In genomic region chr5:151675956-151676712, GRCh38 we compare ENCODE assay signal across 13 cellular contexts. TPM values are rescaled to one million over a fixed set of nuclear protein-coding genes. Genes with fewer than 3 reads are reported as not detected.
DNase-seq lines count a peak whose midpoint lies in the region; ATAC-seq and TF ChIP-seq lines count a peak whose summit lies in the region.
"Had no signal": no experiment of that assay in that cellular context is flagged by ENCODE, and none has a peak within 500 bp of the region (broad histone marks: within the 10 kb centered on the region; RNA-seq: fewer than 3 reads in every experiment).

No MANE protein-coding gene starts in this region.

- H3K27me3 Mint-ChIP-seq in GM23338 (ENCODE audit: insufficient read depth, low read depth, poor library complexity) (peaks cover 6% of the 10 kb centered on the region), WTC11 (ENCODE audit: low read depth) (no peaks in the 10 kb centered on the region)

- H2AFZ ChIP-seq in GM23338 = no peak overlapping the region

- H3K4me3 ChIP-seq in GM23338 (no peak overlapping the region), gastroesophageal sphincter (no peak overlapping the region), skeletal muscle tissue (ENCODE audit: low read length in 3 of 3) (peak overlapping the region in 1 of 3 donors; percentile 5)

- H3K9me3 Mint-ChIP-seq in GM23338 (no peaks in the 10 kb centered on the region), WTC11 (no peaks in the 10 kb centered on the region)
- H3K9me3 Mint-ChIP-seq: activated B cell treated with CpG ODN at 0.5 μM for 24 hours; activated naive CD8-positive, alpha-beta T cell treated with anti-CD3 and anti-CD28 coated beads, Interleukin-2, amount 50 U/mL, for 24 hours; IgD-negative memory B cell had no signal

- no peak overlapping the region; the same call in 2 of the 3 replicates for H3K4me3 Mint-ChIP-seq in GM23338
- no peak overlapping the region for H3K4me3 Mint-ChIP-seq in WTC11
- H3K4me3 Mint-ChIP-seq: activated B cell treated with CpG ODN at 0.5 μM for 24 hours; activated naive CD8-positive, alpha-beta T cell treated with anti-CD3 and anti-CD28 coated beads, Interleukin-2, amount 50 U/mL, for 24 hours; IgD-negative memory B cell had no signal

- no peaks in the 10 kb centered on the region for H3F3A ChIP-seq in GM23338 (replicated peaks; ENCODE audit: low read depth)

- peak overlapping the region; percentile 84 for H3K27ac ChIP-seq in GM23338 (ENCODE audit: low read depth)
- peak overlapping the region; percentile 55 to 84 (median 76) for H3K27ac ChIP-seq in gastroesophageal sphincter
- peak overlapping the region; percentile 84 for H3K27ac ChIP-seq in skeletal muscle tissue (ENCODE audit: low read depth, low read length)

- H3K4me1 Mint-ChIP-seq in GM23338 (peaks cover 44% of the 10 kb centered on the region), WTC11 (peaks cover 57% of the 10 kb centered on the region)
- H3K4me1 Mint-ChIP-seq: activated B cell treated with CpG ODN at 0.5 μM for 24 hours; activated naive CD8-positive, alpha-beta T cell treated with anti-CD3 and anti-CD28 coated beads, Interleukin-2, amount 50 U/mL, for 24 hours; IgD-negative memory B cell had no signal

- TF ChIP-seq POLR2A in gastroesophageal sphincter (IDR thresholded peaks at IDR 0.05) = no peak

- peaks cover 36% of the 10 kb centered on the region for H3K36me3 Mint-ChIP-seq in GM23338 (ENCODE audit: low read depth)
- H3K36me3 Mint-ChIP-seq in WTC11 = peaks cover 31% of the 10 kb centered on the region

- H3K9me3 ChIP-seq in gastroesophageal sphincter (no peaks in the 10 kb centered on the region), skeletal muscle tissue (ENCODE audit: control insufficient read depth in 3 of 3, low read length in 3 of 3) (no peaks in the 10 kb centered on the region)

- no peak for TF ChIP-seq EP300 in gastroesophageal sphincter (IDR thresholded peaks at IDR 0.05)

- peak overlapping the region; percentile 60 for H3K4me2 ChIP-seq in GM23338

- CTCF ChIA-PET in WTC11 (lab: Charles Lee) = interaction anchor here (1.1 to 1.9 kb wide), 8 partner anchors 8 to 153 kb away, joined by 3 to 10 read pairs (median 4); no protein-coding TSS in a partner anchor

- H3K27me3 ChIP-seq in GM23338 (ENCODE audit: insufficient read depth) = no peaks in the 10 kb centered on the region
- no peaks in the 10 kb centered on the region for H3K27me3 ChIP-seq in gastroesophageal sphincter
- H3K27me3 ChIP-seq in skeletal muscle tissue (ENCODE audit: control insufficient read depth in 3 of 3, insufficient read depth in 3 of 3, low read length in 3 of 3) = no peaks in the 10 kb centered on the region

- H3K36me3 ChIP-seq in GM23338 (ENCODE audit: insufficient read depth) (0 out of 2 replicates have a peak, but pooled peaks cover 9% of the 10 kb centered on the region), gastroesophageal sphincter (peaks cover 0 to 41% of the 10 kb centered on the region in 2 donors), skeletal muscle tissue (ENCODE audit: control insufficient read depth in 3 of 3, insufficient read depth in 3 of 3, low read length in 3 of 3) (peaks cover 20 to 37% (median 29%) of the 10 kb centered on the region in 3 donors)

- peak overlapping the region in 2 of 3 donors; percentile 4 to 28 for H3K9ac ChIP-seq in skeletal muscle tissue (ENCODE audit: low read depth in 1 of 3, low read length in 3 of 3)

- ATAC-seq in GM23338 (peak; percentile 59), WTC11 (peak; percentile 8; the same call in 1 of the 2 replicates), gastroesophageal sphincter (no peak), GM19395 (IDR thresholded peaks at IDR 0.05; ENCODE audit: unreplicated experiment) (no peak), GM21447 (IDR thresholded peaks at IDR 0.05; ENCODE audit: unreplicated experiment) (no peak)
- ATAC-seq: activated naive CD8-positive, alpha-beta T cell treated with anti-CD3 and anti-CD28 coated beads, Interleukin-2, amount 50 U/mL, for 24 hours had no signal

- H3K27ac Mint-ChIP-seq in GM23338 = peak overlapping the region; percentile 41
- H3K27ac Mint-ChIP-seq in WTC11 = peak overlapping the region; percentile 90
- H3K27ac Mint-ChIP-seq: activated B cell treated with CpG ODN at 0.5 μM for 24 hours; activated naive CD8-positive, alpha-beta T cell treated with anti-CD3 and anti-CD28 coated beads, Interleukin-2, amount 50 U/mL, for 24 hours had no signal

- POLR2A ChIA-PET in WTC11 (lab: Charles Lee) = interaction anchor here (1.1 kb wide), 1 partner anchor 11 kb away, joined by 4 read pairs; the partner anchor contains the start of gene SPARC

- H3K4me1 ChIP-seq in GM23338 (ENCODE audit: insufficient read depth) (peaks cover 39% of the 10 kb centered on the region), gastroesophageal sphincter (peaks cover 16 to 99% (median 84%) of the 10 kb centered on the region in 3 donors), skeletal muscle tissue (ENCODE audit: control insufficient read depth in 3 of 3, insufficient read depth in 3 of 3, low read length in 3 of 3) (peaks cover 74 to 88% (median 78%) of the 10 kb centered on the region in 3 donors)

- peak; percentile 18 for DNase-seq in GM23338 (ENCODE audit: low spot score)
- no peak for DNase-seq in WTC11 (ENCODE audit: low spot score)
- no peak for DNase-seq in mesenteric fat pad (ENCODE audit: low spot score)
- DNase-seq in NCI-H187 treated with DMSO at 0.1 percent for 48 hours (lab: John Stamatoyannopoulos, UW) = no peak
- DNase-seq: activated B cell treated with CpG ODN at 0.5 μM for 24 hours; activated naive CD8-positive, alpha-beta T cell treated with anti-CD3 and anti-CD28 coated beads, Interleukin-2, amount 50 U/mL, for 24 hours; DMS 273 treated with DMSO at 0.1 percent for 48 hours; NCI-H526 had no signal

- TF ChIP-seq CTCF in GM23338 (conservative IDR thresholded peaks at IDR 0.05; ENCODE audit: low read depth in 2 of 2) (no peak), WTC11 (IDR thresholded peaks at IDR 0.05) (no peak), gastroesophageal sphincter (IDR thresholded peaks at IDR 0.05) (no peak)

- 10 to 29% methylated on average over 2 to 3 of the region's 3 CpGs for WGBS in gastroesophageal sphincter (ENCODE audit: low coverage in 1 of 2), 2 donors

- peaks cover 4% of the 10 kb centered on the region; the same call in 1 of the 2 replicates for H3K9me2 ChIP-seq in GM23338 (ENCODE audit: insufficient read depth)

- H3K79me2 ChIP-seq in GM23338 (replicated peaks; ENCODE audit: insufficient read depth) = peaks cover 12% of the 10 kb centered on the region

- no peaks in the 10 kb centered on the region for H4K20me1 ChIP-seq in GM23338 (replicated peaks; ENCODE audit: insufficient read depth)

TF ChIP-seq in GM23338, 12 proteins besides CTCF, POLR2A, EP300 and RAD21 (continues in another document):
- TF ChIP-seq ZNF331 (CRISPR knock-in tag; IDR thresholded peaks at IDR 0.05; ENCODE audit: low read depth) (no peak), EZH2 (IDR thresholded peaks at IDR 0.05; ENCODE audit: low read depth, unreplicated experiment) (no peak)

TF ChIP-seq in WTC11, 78 proteins besides CTCF, POLR2A, EP300 and RAD21 (continues in another document):
- TF ChIP-seq ZNF396 (CRISPR knock-in tag; IDR thresholded peaks at IDR 0.05; ENCODE audit: borderline replicate concordance) = no peak
- TF ChIP-seq FOXK1 (CRISPR knock-in tag; IDR thresholded peaks at IDR 0.05) = no peak
- TF ChIP-seq ZNF121 (CRISPR knock-in tag; IDR thresholded peaks at IDR 0.05) = no peak
- no peak for TF ChIP-seq AFF4 (CRISPR knock-in tag; IDR thresholded peaks at IDR 0.05; ENCODE audit: borderline replicate concordance)
- no peak for TF ChIP-seq IRF2 (CRISPR knock-in tag; IDR thresholded peaks at IDR 0.05; ENCODE audit: borderline replicate concordance, low read depth)
- no peak for TF ChIP-seq ZNF416 (CRISPR knock-in tag; IDR thresholded peaks at IDR 0.05)

RNA-seq across cellular contexts. Expression of gene SPARC, which starts 10.6 kb away (rescaled TPM):
- 203 and 218 TPM in 2 replicates for total RNA-seq in GM23338 (2014; rRNA removed; shearing (Covaris generic))
- polyA plus RNA-seq in GM23338 (2016; fragmentation: Nextera tagmentation; extraction: Ambion mirVana) = 200 and 225 TPM in 2 replicates
- total RNA-seq in WTC11 (2021) = 357 to 418 TPM (median 358 TPM) in 3 replicates
- 100 to 1,000 TPM; 194 to 521 (median 352) TPM for total RNA-seq in gastroesophageal sphincter
- total RNA-seq in skeletal muscle tissue = 1,314 TPM
- 1,881 TPM for total RNA-seq in mesenteric fat pad
- total RNA-seq: activated B cell treated with CpG ODN at 0.5 μM for 24 hours had no signal

Comparison
In these comparisons a context has a peak if more than half of its experiments do, and no peak if none do; other contexts are left out.
1. ATAC-seq: peak in GM23338 (single experiment) and WTC11 (single experiment); none in gastroesophageal sphincter (single experiment), GM19395 (single experiment) and GM21447 (single experiment).
2. Peak in every context shown above with its lines, with median percentiles within 50 percentile points of each other: H3K27ac ChIP-seq.